Comparison of ENCODE assay signal across 19 cellular contexts in the genomic region with DNA sequence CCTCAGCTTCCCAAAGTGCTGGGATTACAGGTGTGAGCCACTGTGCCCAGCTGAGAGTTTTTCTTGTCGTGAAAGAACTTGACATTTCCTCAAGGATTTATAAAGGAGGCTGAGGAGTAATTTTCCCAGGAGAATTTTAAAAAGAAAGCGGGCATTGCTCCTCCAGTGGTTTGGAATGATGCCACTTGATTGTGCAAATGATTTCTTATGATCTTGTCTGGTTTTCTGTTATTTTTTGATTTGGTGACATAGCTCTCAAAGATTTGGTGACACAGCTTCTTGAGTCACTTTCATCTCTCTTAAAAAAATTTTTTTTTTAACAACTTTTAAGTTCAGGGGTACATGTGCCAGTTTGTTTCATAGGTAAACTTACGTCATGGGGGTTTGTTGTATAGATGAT. TPM values are rescaled to one million over a fixed set of nuclear protein-coding genes. Genes with fewer than 3 reads are reported as not detected.
DNase-seq lines count a peak whose midpoint lies in the region; ATAC-seq, FAIRE-seq and TF ChIP-seq lines count a peak whose summit lies in the region.
"Had no signal": no experiment of that assay in that cellular context is flagged by ENCODE, and none has a peak within 500 bp of the region (broad histone marks: within the 10 kb centered on the region; RNA-seq: fewer than 3 reads in every experiment).

No MANE protein-coding gene starts in this region.

- no peak for TF ChIP-seq CTCF in spleen (IDR thresholded peaks at IDR 0.05 in 8 of 11, conservative IDR thresholded peaks at IDR 0.05 in 3 of 11)

- H3K27ac ChIP-seq in spleen: peak overlapping the region in 5 of 8 donors; percentile 7 to 93 (median 18)

- 52 to 82% (median 72%) methylated on average over 3 of the region's 3 CpGs for WGBS in spleen, 5 donors

- peaks cover 38% of the 10 kb centered on the region for H3K4me1 Mint-ChIP-seq in T-helper 2 cell treated with Interferon-gamma antibody and Interleukin-4, amounts not matched to agents 5 μg/mL and 100 μg/mL, for 36 hours (ENCODE audit: low read depth)
- peaks cover 20 to 32% of the 10 kb centered on the region in 2 donors for H3K4me1 Mint-ChIP-seq in effector memory CD8-positive, alpha-beta T cell (ENCODE audit: low read depth in 2 of 2)

- FAIRE-seq in RCC 7860 (lab: Jason Lieb, UNC): peak; percentile 83
- FAIRE-seq: G401.6 had no signal

- DNase-seq in T-helper 2 cell treated with Interferon-gamma antibody and Interleukin-4, amounts not matched to agents 5 μg/mL and 100 μg/mL, for 36 hours (ENCODE audit: low spot score): no peak
- DNase-seq in T-helper 2 cell (no peak), RCC 7860 (ENCODE audit: low spot score) (peak; percentile 56), spleen (no peak), C1 segment of cervical spinal cord (lab: John Stamatoyannopoulos, UW) (no peak)
- no peak for DNase-seq in effector memory CD8-positive, alpha-beta T cell
- DNase-seq in stimulated activated naive CD4-positive, alpha-beta T cell (lab: John Stamatoyannopoulos, UW): no peak
- DNase-seq: 8988T; activated CD4-positive, alpha-beta T cell treated with anti-CD3 and anti-CD28 coated beads, Interleukin-2, amount 50 U/mL, for 48 hours; activated gamma-delta T cell; Calu3; effector CD8-positive, alpha-beta T cell; midbrain; NCI-H2227 treated with DMSO at 0.1 percent for 48 hours; NK-92 treated with Interleukin-12 subunit alpha and Interleukin-12 subunit beta, amount 100 ng/mL, for 24 hours; SIG-M5 had no signal

- intact Hi-C loops in spleen (cut with DNase I; ENCODE audit: low total_unique reads): no loop called here

- H3K27ac Mint-ChIP-seq in T-helper 2 cell treated with Interferon-gamma antibody and Interleukin-4, amounts not matched to agents 5 μg/mL and 100 μg/mL, for 36 hours: peak overlapping the region; percentile 3
- peak overlapping the region; percentile 10 to 71 for H3K27ac Mint-ChIP-seq in effector memory CD8-positive, alpha-beta T cell
- H3K27ac Mint-ChIP-seq: brain had no signal

- peaks cover 24 to 62% (median 34%) of the 10 kb centered on the region in 6 donors for H3K4me1 ChIP-seq in spleen

- H3K27me3 ChIP-seq in spleen (replicated peaks in 1 of 7): no peaks in the 10 kb centered on the region

- H3K36me3 ChIP-seq in spleen: peaks cover 0 to 25% (median 8%) of the 10 kb centered on the region in 6 donors

- H3K9me3 Mint-ChIP-seq in T-helper 2 cell treated with Interferon-gamma antibody and Interleukin-4, amounts not matched to agents 5 μg/mL and 100 μg/mL, for 36 hours: no peaks in the 10 kb centered on the region
- H3K9me3 Mint-ChIP-seq in effector memory CD8-positive, alpha-beta T cell: no peaks in the 10 kb centered on the region
- H3K9me3 Mint-ChIP-seq: brain had no signal

- ATAC-seq in effector memory CD8-positive, alpha-beta T cell (replicated peaks): no peak
- no peak for ATAC-seq in GM18519 (IDR thresholded peaks at IDR 0.05; ENCODE audit: low FRiP score, unreplicated experiment)

- peaks cover 21% of the 10 kb centered on the region for H3K36me3 Mint-ChIP-seq in T-helper 2 cell treated with Interferon-gamma antibody and Interleukin-4, amounts not matched to agents 5 μg/mL and 100 μg/mL, for 36 hours (ENCODE audit: low read depth)
- peaks cover 33% of the 10 kb centered on the region for H3K36me3 Mint-ChIP-seq in effector memory CD8-positive, alpha-beta T cell (ENCODE audit: insufficient read depth)

- no peaks in the 10 kb centered on the region for H3K27me3 Mint-ChIP-seq in T-helper 2 cell treated with Interferon-gamma antibody and Interleukin-4, amounts not matched to agents 5 μg/mL and 100 μg/mL, for 36 hours (ENCODE audit: low read depth)
- no peaks in the 10 kb centered on the region for H3K27me3 Mint-ChIP-seq in effector memory CD8-positive, alpha-beta T cell

- no peaks in the 10 kb centered on the region for H3K9me3 ChIP-seq in spleen

- no peak for TF ChIP-seq POLR2A in spleen (IDR thresholded peaks at IDR 0.05)

- H3K4me3 Mint-ChIP-seq in T-helper 2 cell treated with Interferon-gamma antibody and Interleukin-4, amounts not matched to agents 5 μg/mL and 100 μg/mL, for 36 hours: no peak overlapping the region
- no peak overlapping the region for H3K4me3 Mint-ChIP-seq in effector memory CD8-positive, alpha-beta T cell
- H3K4me3 Mint-ChIP-seq: brain had no signal

- no peak overlapping the region for H3K4me3 ChIP-seq in spleen

RNA-seq across cellular contexts. Expression of gene NFKBIZ, which starts 24.6 kb away (rescaled TPM):
- 100 to 1,000 TPM in 3 of 7 donors, 10 to 100 TPM in 4; 59.4 to 220 (median 96.4) TPM for total RNA-seq in spleen
- polyA plus RNA-seq in spleen: 10 to 100 TPM; 11.6 to 12.1 (median 11.7) TPM

RNA-seq across cellular contexts. Expression of gene NXPE3, which starts 45.7 kb away (rescaled TPM):
- total RNA-seq in spleen: 10 to 100 TPM; 21.7 to 39.1 (median 27.1) TPM
- polyA plus RNA-seq in spleen: 10 to 100 TPM in 2 of 3 donors, 1 to 10 TPM in 1; 6.9 to 12.0 (median 11.2) TPM
